Comparison of ENCODE assay signal across 31 cellular contexts in the genomic region with DNA sequence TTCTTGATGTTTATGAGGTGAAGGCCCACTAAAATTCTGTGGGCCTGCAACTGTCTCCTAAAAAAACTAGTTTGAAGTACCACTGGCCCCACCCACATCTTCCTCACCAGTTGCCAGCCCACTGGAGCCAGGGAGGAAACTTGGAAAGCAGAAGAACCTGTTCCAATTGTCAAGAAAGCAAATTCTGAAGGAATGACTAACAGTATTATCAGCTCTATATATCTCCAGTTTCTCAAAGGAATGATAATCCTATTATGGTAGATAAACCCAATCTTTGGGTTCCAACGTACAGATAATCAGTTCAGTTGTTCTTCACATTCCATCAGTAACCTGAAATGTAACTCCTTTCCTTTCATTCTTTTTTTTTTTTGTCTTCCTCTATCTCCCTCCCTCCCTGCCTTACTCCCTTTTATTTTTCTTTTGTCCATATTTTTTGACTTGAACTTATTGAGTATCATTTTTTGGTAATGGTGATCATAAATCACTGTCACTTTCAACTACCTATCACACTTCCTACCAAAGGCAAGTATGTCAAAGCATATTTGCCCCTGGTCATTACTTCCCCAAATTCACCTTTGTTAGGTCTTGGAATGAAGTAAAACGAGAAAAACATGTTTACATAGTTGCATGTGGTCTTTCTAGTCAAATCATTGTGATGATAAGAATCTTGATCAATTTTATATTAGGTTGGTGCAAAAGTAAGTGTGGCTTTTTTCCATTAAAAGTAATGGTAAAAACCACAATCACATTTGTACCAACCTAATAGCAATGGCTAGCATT.
DNase-seq lines count a peak whose midpoint lies in the region; ATAC-seq and TF ChIP-seq lines count a peak whose summit lies in the region.
"Had no signal": no experiment of that assay in that cellular context is flagged by ENCODE, and none has a peak within 500 bp of the region (broad histone marks: within the 10 kb centered on the region; RNA-seq: fewer than 3 reads in every experiment).

No MANE protein-coding gene starts in this region.

- H3K4me3 ChIP-seq in MG63 (no peak overlapping the region), endodermal cell (ENCODE audit: low read length) (peak overlapping the region; percentile 27)
- H3K4me3 ChIP-seq: BLaER1, esophagus muscularis mucosa, gastrocnemius medialis, SJCRH30, upper lobe of left lung had no signal

- TF ChIP-seq CTCF in endodermal cell (conservative IDR thresholded peaks at IDR 0.05) (no peak), mesothelial cell of epicardium (IDR thresholded peaks at IDR 0.05; ENCODE audit: unreplicated experiment) (no peak), GM13977 (IDR thresholded peaks at IDR 0.05; ENCODE audit: extremely low read depth, insufficient read depth, missing control alignments) (no peak)

- H3K4me3 Mint-ChIP-seq in endodermal cell (no peak overlapping the region), mesothelial cell of epicardium (no peak overlapping the region)
- H3K4me3 Mint-ChIP-seq: activated CD4-positive, alpha-beta memory T cell treated with anti-CD3 and anti-CD28 coated beads for 36 hours; activated T-helper 1 cell treated with anti-CD3 and anti-CD28 coated beads, Interleukin-12 subunit alpha, Interleukin-12 subunit beta, Interleukin-2, Interleukin-4 antibody, amounts not matched to agents 30 ng/mL and 10 ng/mL and 1 ng/mL, durations not matched to agents 14 hours and 24 hours and 36 hours; natural killer cell treated with Interleukin-12 subunit alpha and Interleukin-12 subunit beta and Interleukin-15 and Interleukin-18, amount 100 ng/mL, for 72 hours had no signal

- no peak overlapping the region for H3K9ac ChIP-seq in endodermal cell (ENCODE audit: extremely low read depth, low read length, poor library complexity, severe bottlenecking)
- H3K9ac ChIP-seq: BLaER1 had no signal

- WGBS in endodermal cell (ENCODE audit: insufficient coverage in 1 of 2, insufficient read length in 1 of 2), 2 experiments, result 29 to 38% methylated on average over 1 to 2 of the region's 2 CpGs

- H3K4me1 Mint-ChIP-seq in endodermal cell, result peaks cover 32% of the 10 kb centered on the region
- H3K4me1 Mint-ChIP-seq in mesothelial cell of epicardium, result peaks cover 41% of the 10 kb centered on the region

- peaks cover 16% of the 10 kb centered on the region for H3K4me1 ChIP-seq in endodermal cell (ENCODE audit: control insufficient read depth, insufficient read depth, low read length)
- H3K4me1 ChIP-seq: BLaER1, esophagus muscularis mucosa, gastrocnemius medialis, upper lobe of left lung had no signal

- peaks cover 2% of the 10 kb centered on the region; the same call in 1 of the 2 replicates for H3K9me3 ChIP-seq in MG63
- peaks cover 24% of the 10 kb centered on the region for H3K9me3 ChIP-seq in endodermal cell (ENCODE audit: control insufficient read depth, low read length)
- H3K9me3 ChIP-seq: gastrocnemius medialis, SJCRH30 had no signal

- in situ Hi-C loops in GM13977 (cut with MboI; ENCODE audit: low pct_unique_long_range_greater_than_20kb, low sequenced_read_pairs, unreplicated experiment), result no loop called here

- H3K36me3 ChIP-seq in MG63, result no peaks in the 10 kb centered on the region
- H3K36me3 ChIP-seq in endodermal cell (ENCODE audit: control insufficient read depth, insufficient read depth, low read length), result no peaks in the 10 kb centered on the region
- H3K36me3 ChIP-seq: BLaER1, esophagus muscularis mucosa, gastrocnemius medialis, SJCRH30, upper lobe of left lung had no signal

- ATAC-seq in HG02610 (IDR thresholded peaks at IDR 0.05; ENCODE audit: unreplicated experiment), result no peak
- ATAC-seq: activated CD4-positive, CD25-positive, alpha-beta regulatory T cell treated with anti-CD3 and anti-CD28 coated beads, Interleukin-2, amount 50 U/mL, for 24 hours; gastrocnemius medialis; HCT116; left ventricle myocardium superior; natural killer cell treated with Interleukin-12 subunit alpha and Interleukin-12 subunit beta and Interleukin-15 and Interleukin-18, amount 100 ng/mL, for 72 hours had no signal

- H3K9me3 Mint-ChIP-seq in endodermal cell, result peaks cover 28% of the 10 kb centered on the region
- peaks cover 12% of the 10 kb centered on the region for H3K9me3 Mint-ChIP-seq in mesothelial cell of epicardium

- DNase-seq in EL, result peak; percentile 4
- DNase-seq in MG63, result peak; percentile 28
- peak; percentile 62 for DNase-seq in endodermal cell
- no peak for DNase-seq in mesothelial cell of epicardium (ENCODE audit: low spot score in 2 of 2, unreplicated experiment in 2 of 2)
- no peak for DNase-seq in NCI-H187 (lab: John Stamatoyannopoulos, UW)
- no peak for DNase-seq in GM13977 (ENCODE audit: low spot score)
- DNase-seq in hepatic stellate cell (ENCODE audit: low spot score), result no peak
- DNase-seq: activated CD4-positive, alpha-beta memory T cell treated with anti-CD3 and anti-CD28 coated beads for 36 hours; activated CD8-positive, alpha-beta memory T cell treated with anti-CD3 and anti-CD28 coated beads, Interleukin-2, amount 50 U/mL, for 4 hours; activated naive CD4-positive, alpha-beta T cell treated with anti-CD3 and anti-CD28 coated beads, Interleukin-2, amount 50 U/mL, for 16 hours; DMS79 treated with DMSO at 0.1 percent for 48 hours; effector memory CD4-positive, alpha-beta T cell; gastrocnemius medialis; hippocampal formation; KBM-7; left ventricle myocardium superior; NCI-H146; NCI-H510A; small intestine; stimulated activated CD4-positive, alpha-beta T cell treated with anti-CD3 and anti-CD28 coated beads, Interleukin-1b, Interleukin-23, amount 100 ng/mL, for 48 hours; stimulated activated CD8-positive, alpha-beta memory T cell treated with anti-CD3 and anti-CD28 coated beads, Interleukin-4, amount 100 ng/mL, for 48 hours; T-helper 1 cell; upper lobe of left lung had no signal

- H3K27me3 ChIP-seq in MG63, result no peaks in the 10 kb centered on the region
- H3K27me3 ChIP-seq in endodermal cell (ENCODE audit: control insufficient read depth, insufficient read depth, low read length, poor library complexity, severe bottlenecking), result no peaks in the 10 kb centered on the region
- H3K27me3 ChIP-seq: BLaER1, esophagus muscularis mucosa, gastrocnemius medialis, SJCRH30, upper lobe of left lung had no signal

- H3K27me3 Mint-ChIP-seq in endodermal cell (ENCODE audit: insufficient read depth), result no peaks in the 10 kb centered on the region
- H3K27me3 Mint-ChIP-seq in mesothelial cell of epicardium (ENCODE audit: low read depth), result no peaks in the 10 kb centered on the region
- H3K27me3 Mint-ChIP-seq: activated CD4-positive, alpha-beta memory T cell treated with anti-CD3 and anti-CD28 coated beads for 36 hours; natural killer cell treated with Interleukin-12 subunit alpha and Interleukin-12 subunit beta and Interleukin-15 and Interleukin-18, amount 100 ng/mL, for 72 hours had no signal

- H3K27ac Mint-ChIP-seq in endodermal cell (peak overlapping the region; percentile 69), mesothelial cell of epicardium (peak overlapping the region; percentile 60)
- H3K27ac Mint-ChIP-seq: activated CD4-positive, alpha-beta memory T cell treated with anti-CD3 and anti-CD28 coated beads for 36 hours; activated T-helper 1 cell treated with anti-CD3 and anti-CD28 coated beads, Interleukin-12 subunit alpha, Interleukin-12 subunit beta, Interleukin-2, Interleukin-4 antibody, amounts not matched to agents 30 ng/mL and 10 ng/mL and 1 ng/mL, durations not matched to agents 14 hours and 24 hours and 36 hours; natural killer cell treated with Interleukin-12 subunit alpha and Interleukin-12 subunit beta and Interleukin-15 and Interleukin-18, amount 100 ng/mL, for 72 hours had no signal

- no peak overlapping the region for H3K27ac ChIP-seq in endodermal cell (ENCODE audit: low read depth, low read length)
- H3K27ac ChIP-seq: BLaER1, esophagus muscularis mucosa, gastrocnemius medialis, SJCRH30, upper lobe of left lung had no signal

- H3K36me3 Mint-ChIP-seq in endodermal cell (ENCODE audit: low read depth), result peaks cover 26% of the 10 kb centered on the region
- peaks cover 7% of the 10 kb centered on the region for H3K36me3 Mint-ChIP-seq in mesothelial cell of epicardium
- H3K36me3 Mint-ChIP-seq: activated CD4-positive, alpha-beta memory T cell treated with anti-CD3 and anti-CD28 coated beads for 36 hours had no signal

Comparison
In these comparisons a context has a peak if more than half of its experiments do, and no peak if none do; other contexts are left out.
1. DNase-seq: peak in EL (single experiment), MG63 (single experiment) and endodermal cell (single experiment); none in mesothelial cell of epicardium (0 of 2), NCI-H187 (0 of 2), GM13977 (single experiment) and hepatic stellate cell (single experiment).